Comparison of ENCODE assay signal across 12 cellular contexts in genomic region chr13:34207334-34207733, GRCh38.
DNase-seq lines count a peak whose midpoint lies in the region; ATAC-seq and TF ChIP-seq lines count a peak whose summit lies in the region.
"Had no signal": no experiment of that assay in that cellular context is flagged by ENCODE, and none has a peak within 500 bp of the region (broad histone marks: within the 10 kb centered on the region; RNA-seq: fewer than 3 reads in every experiment).

No MANE protein-coding gene starts in this region.

- no peaks in the 10 kb centered on the region for H3K9me3 ChIP-seq in upper lobe of right lung
- H3K9me3 ChIP-seq: BE2C had no signal

- intact Hi-C loops in upper lobe of right lung (cut with DNase I), result no loop called here

- DNase-seq in A172 (ENCODE audit: low spot score), result peak; percentile 73
- peak; percentile 56 for DNase-seq in HFF-Myc (ENCODE audit: extremely low read depth, low read depth)
- DNase-seq in astrocyte of the cerebellum (ENCODE audit: low read depth), result peak; percentile 50
- DNase-seq in iPS-NIHi7 (ENCODE audit: extremely low spot score), result peak; percentile 23
- DNase-seq in upper lobe of right lung, result no peak
- DNase-seq in SHP77 treated with DMSO at 0.1 percent for 48 hours (lab: John Stamatoyannopoulos, UW), result no peak
- DNase-seq in activated CD8-positive, alpha-beta memory T cell treated with anti-CD3 and anti-CD28 coated beads, Interleukin-2, amount 50 U/mL, for 48 hours, result no peak
- DNase-seq: activated CD4-positive, alpha-beta T cell treated with anti-CD3 and anti-CD28 coated beads for 36 hours; activated naive CD4-positive, alpha-beta T cell treated with Interleukin-2 at 50 U/mL for 16 hours; BE2C; small intestine had no signal

- no peak for ATAC-seq in upper lobe of right lung
- no peak for ATAC-seq in HG02571 (IDR thresholded peaks at IDR 0.05; ENCODE audit: unreplicated experiment)
- ATAC-seq: activated CD4-positive, alpha-beta T cell treated with anti-CD3 and anti-CD28 coated beads for 36 hours had no signal

- TF ChIP-seq CTCF in HFF-Myc (IDR thresholded peaks at IDR 0.05; ENCODE audit: low read depth, low read length, missing control alignments) (no peak), astrocyte of the cerebellum (IDR thresholded peaks at IDR 0.05; ENCODE audit: low read depth, low read length, missing control alignments) (no peak), upper lobe of right lung (IDR thresholded peaks at IDR 0.05) (no peak)

- H3K4me1 ChIP-seq in upper lobe of right lung, result no peaks in the 10 kb centered on the region
- H3K4me1 ChIP-seq: BE2C had no signal

- H3K4me3 ChIP-seq in HFF-Myc (replicated peaks; ENCODE audit: low read depth, low read length), result no peak overlapping the region
- H3K4me3 ChIP-seq in astrocyte of the cerebellum (ENCODE audit: low read depth, low read length), result no peak overlapping the region
- H3K4me3 ChIP-seq in upper lobe of right lung, result no peak overlapping the region

- in situ Hi-C loops in astrocyte of the cerebellum (cut with HindIII; ENCODE audit: low sequenced_read_pairs), result no loop called here

- no peaks in the 10 kb centered on the region for H3K36me3 ChIP-seq in upper lobe of right lung
- H3K36me3 ChIP-seq: BE2C had no signal

- no peaks in the 10 kb centered on the region for H3K27me3 ChIP-seq in upper lobe of right lung
- H3K27me3 ChIP-seq: BE2C had no signal

- no peak overlapping the region for H3K27ac ChIP-seq in upper lobe of right lung

Comparison
In these comparisons a context has a peak if more than half of its experiments do, and no peak if none do; other contexts are left out.
1. DNase-seq: peak in A172 (single experiment), HFF-Myc (single experiment), astrocyte of the cerebellum (single experiment) and iPS-NIHi7 (single experiment); none in upper lobe of right lung (single experiment), SHP77 treated with DMSO at 0.1 percent for 48 hours (single experiment) and activated CD8-positive, alpha-beta memory T cell treated with anti-CD3 and anti-CD28 coated beads, Interleukin-2, amount 50 U/mL, for 48 hours (single experiment).